20 cellular contexts compared by ENCODE assay signal in the genomic region with DNA sequence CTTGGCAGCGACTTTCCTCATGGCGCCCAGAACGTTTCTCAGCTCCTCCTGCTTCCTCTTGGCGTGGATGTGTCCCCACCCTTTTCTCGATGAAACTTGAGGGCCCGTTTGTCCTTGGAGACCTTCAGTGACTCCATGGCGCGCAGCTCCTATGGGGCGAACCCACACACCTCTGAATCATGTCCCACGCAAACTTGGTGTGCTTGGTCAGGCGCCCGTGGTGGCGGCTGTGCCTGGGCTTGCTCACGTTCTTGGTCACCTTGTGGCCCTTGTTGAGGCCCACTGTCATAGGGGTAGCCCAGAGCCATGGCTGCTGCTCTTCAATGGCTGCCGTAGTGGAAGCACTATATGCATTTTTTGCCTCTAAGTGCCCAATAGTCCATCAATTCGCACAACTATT.
"Had no signal": no experiment of that assay in that cellular context is flagged by ENCODE, and none has a peak within 500 bp of the region (broad histone marks: within the 10 kb centered on the region; RNA-seq: fewer than 3 reads in every experiment).

No MANE protein-coding gene starts in this region.

- H3K4me3 ChIP-seq: MG63 had no signal

- ATAC-seq: HepG2 had no signal

- H3K9me3 ChIP-seq: MG63 had no signal

- FAIRE-seq: HepG2, RCC 7860 had no signal

- DNase-seq: IMR-90, Karpas-422, KG1, MG63, NCI-H1092, NCI-H1105 treated with DMSO at 0.1 percent for 48 hours, NCI-H1417 treated with DMSO at 0.1 percent for 48 hours, NCI-H146, NCI-H1694 treated with DMSO at 0.1 percent for 48 hours, NCI-H1930, NCI-H2081, NCI-H2107, NCI-H2227 treated with DMSO at 0.1 percent for 48 hours, NCI-H524, NCI-H526 treated with DMSO at 0.1 percent for 48 hours, NCI-H748 treated with DMSO at 0.1 percent for 48 hours, RPMI8226, SHP77 had no signal

- H3K36me3 ChIP-seq: MG63 had no signal

- H3K27me3 ChIP-seq: MG63 had no signal
